In the genomic region with DNA sequence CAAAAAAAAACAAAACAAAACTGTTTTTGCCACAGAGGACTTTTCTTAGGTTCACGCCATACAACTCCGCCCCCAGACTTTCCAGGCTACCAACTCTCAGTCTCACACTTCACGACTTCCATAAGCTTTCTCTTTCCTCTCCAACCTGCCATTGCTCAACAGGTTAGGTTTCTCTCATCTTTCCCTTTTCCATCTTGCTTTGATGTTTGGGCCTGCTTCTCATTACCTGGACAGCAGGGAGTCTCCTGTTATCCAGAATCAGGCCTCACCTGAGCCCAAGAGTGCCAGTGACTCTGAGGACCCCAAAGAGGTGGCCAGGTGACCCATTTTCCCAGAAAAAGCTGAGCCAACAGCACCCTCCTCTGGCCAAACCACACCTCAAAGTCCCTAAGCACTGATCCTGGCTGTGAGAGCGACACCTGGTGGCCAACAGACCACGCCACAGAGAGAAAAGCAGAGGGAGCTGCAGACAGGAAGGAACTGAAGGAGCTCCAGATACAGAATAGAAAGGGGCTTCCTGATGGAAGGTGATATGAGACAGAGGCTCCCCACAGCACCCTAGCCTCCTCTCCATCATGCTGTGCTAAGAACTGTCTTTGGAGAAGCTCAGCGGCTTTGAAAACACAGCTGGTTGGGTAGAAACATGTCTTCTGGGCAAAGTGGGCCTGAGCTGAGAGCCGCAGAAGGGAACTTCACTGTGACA, we compare ENCODE assay signal across 9 cellular contexts. TPM values are rescaled to one million over a fixed set of nuclear protein-coding genes. Genes with fewer than 3 reads are reported as not detected.
DNase-seq lines count a peak whose midpoint lies in the region; ATAC-seq and TF ChIP-seq lines count a peak whose summit lies in the region.
"Had no signal": no experiment of that assay in that cellular context is flagged by ENCODE, and none has a peak within 500 bp of the region (broad histone marks: within the 10 kb centered on the region; RNA-seq: fewer than 3 reads in every experiment).

No MANE protein-coding gene starts in this region.

- H2AFZ ChIP-seq in trophoblast cell (ENCODE audit: insufficient read depth, low read length, poor library complexity): no peak overlapping the region

- no peak overlapping the region for H2AK5ac ChIP-seq in trophoblast cell (ENCODE audit: low read length)

- H3K36me3 Mint-ChIP-seq in activated naive CD4-positive, alpha-beta T cell treated with anti-CD3 and anti-CD28 coated beads, Interleukin-2, amount 50 U/mL, for 72 hours: peaks cover 11 to 14% of the 10 kb centered on the region in 2 donors

- H3K4me3 ChIP-seq in trophoblast cell (ENCODE audit: low read depth, low read length) (no peak overlapping the region), tibial nerve (no peak overlapping the region)

- H3K9me3 ChIP-seq in trophoblast cell (ENCODE audit: insufficient read depth, low read depth, low read length): no peaks in the 10 kb centered on the region
- no peaks in the 10 kb centered on the region for H3K9me3 ChIP-seq in tibial nerve

- no peak for TF ChIP-seq POLR2A in tibial nerve (IDR thresholded peaks at IDR 0.05)

- no peak overlapping the region for H2BK5ac ChIP-seq in trophoblast cell (ENCODE audit: low read depth, low read length, poor library complexity)

- H3K36me3 ChIP-seq in trophoblast cell (ENCODE audit: control insufficient read depth in 1 of 2, insufficient read depth in 2 of 2, low read length in 2 of 2) (peaks cover 14 to 19% of the 10 kb centered on the region in 2 experiments), tibial nerve (peaks cover 0 to 17% (median 4%) of the 10 kb centered on the region in 3 donors)

- H3K27ac ChIP-seq in trophoblast cell (ENCODE audit: low read depth, low read length) (no peak overlapping the region), tibial nerve (peak overlapping the region in 3 of 4 donors; percentile 71 to 98 (median 87))

- H3K9me3 Mint-ChIP-seq in activated naive CD4-positive, alpha-beta T cell treated with anti-CD3 and anti-CD28 coated beads, Interleukin-2, amount 50 U/mL, for 72 hours: no peaks in the 10 kb centered on the region
- H3K9me3 Mint-ChIP-seq: stimulated activated naive CD8-positive, alpha-beta T cell treated with anti-CD3 and anti-CD28 coated beads, Interleukin-15, Interleukin-2, amounts not matched to agents 100 ng/mL and 50 ng/mL, for 24 hours had no signal

- no peak overlapping the region for H2BK12ac ChIP-seq in trophoblast cell (ENCODE audit: low read length)

- no peak overlapping the region for H4K12ac ChIP-seq in trophoblast cell (ENCODE audit: low read depth, low read length)

- no peak overlapping the region for H3K4ac ChIP-seq in trophoblast cell (ENCODE audit: low read depth, low read length)

- H3K79me2 ChIP-seq in trophoblast cell (ENCODE audit: control insufficient read depth, insufficient read depth, low read length, poor library complexity): peaks cover 7% of the 10 kb centered on the region

- no peaks in the 10 kb centered on the region for H3K27me3 ChIP-seq in trophoblast cell (ENCODE audit: insufficient read depth, low read length)
- H3K27me3 ChIP-seq in tibial nerve: no peaks in the 10 kb centered on the region

- ATAC-seq in SK-N-SH treated with all-trans-retinoic acid at 6 μM for 48 hours: peak; percentile 66
- ATAC-seq in activated naive CD4-positive, alpha-beta T cell treated with anti-CD3 and anti-CD28 coated beads, Interleukin-2, amount 50 U/mL, for 72 hours: peak; percentile 23 to 45
- peak; percentile 55 for ATAC-seq in Right ventricle myocardium inferior
- no peak for ATAC-seq in HG03097 (IDR thresholded peaks at IDR 0.05; ENCODE audit: low FRiP score, unreplicated experiment)

- no peak overlapping the region for H3K4me2 ChIP-seq in trophoblast cell (ENCODE audit: low read length)

- intact Hi-C loops in Right ventricle myocardium inferior (cut with DNase I): loop anchor here (1.0 to 2.0 kb wide), 3 partner anchors 35 to 241 kb away; no protein-coding TSS in a partner anchor

- H3K27ac Mint-ChIP-seq in activated naive CD4-positive, alpha-beta T cell treated with anti-CD3 and anti-CD28 coated beads, Interleukin-2, amount 50 U/mL, for 72 hours: no peak overlapping the region

- no peak for TF ChIP-seq EP300 in tibial nerve (IDR thresholded peaks at IDR 0.05)

- no peak overlapping the region for H3K9ac ChIP-seq in trophoblast cell (ENCODE audit: low read length)

- H4K91ac ChIP-seq in trophoblast cell (ENCODE audit: low read depth, low read length): no peak overlapping the region

- H3K14ac ChIP-seq in trophoblast cell (ENCODE audit: low read length): no peak overlapping the region

- H3K4me1 ChIP-seq in trophoblast cell (ENCODE audit: control insufficient read depth in 1 of 2, insufficient read depth in 2 of 2, low read length in 2 of 2) (peaks cover 24 to 27% of the 10 kb centered on the region in 2 experiments), tibial nerve (peaks cover 0 to 63% (median 23%) of the 10 kb centered on the region in 4 donors)

- no peak overlapping the region for H3K23ac ChIP-seq in trophoblast cell (ENCODE audit: low read length)

- DNase-seq in GDM1 (lab: John Stamatoyannopoulos, UW) (peak; percentile 69), M059J (ENCODE audit: low read depth) (peak; percentile 69), Right ventricle myocardium inferior (ENCODE audit: missing footprints) (peak; percentile 90), trophoblast cell (peak; percentile 73 to 90), tibial nerve (ENCODE audit: low spot score in 2 of 2) (peak; percentile 82 to 89)
- DNase-seq in activated naive CD4-positive, alpha-beta T cell treated with anti-CD3 and anti-CD28 coated beads, Interleukin-2, amount 50 U/mL, for 72 hours (ENCODE audit: low spot score in 2 of 2): peak; percentile 82 to 87

- no CpG with 5 or more reads among the region's 7 CpGs for WGBS in trophoblast cell (ENCODE audit: extremely low coverage, insufficient coverage, insufficient read length)
- WGBS in tibial nerve, 2 donors: 33 to 41% methylated on average over 7 of the region's 7 CpGs

- H3K79me1 ChIP-seq in trophoblast cell (ENCODE audit: low read length): peaks cover 8% of the 10 kb centered on the region

- H4K8ac ChIP-seq in trophoblast cell (ENCODE audit: low read depth, low read length): no peak overlapping the region

- H3K18ac ChIP-seq in trophoblast cell (ENCODE audit: low read length): no peak overlapping the region

- H2BK120ac ChIP-seq in trophoblast cell (ENCODE audit: insufficient read depth, low read length, poor library complexity): no peak overlapping the region

- peak; percentile 96 to 100 (median 99) for TF ChIP-seq CTCF in tibial nerve (IDR thresholded peaks at IDR 0.05)

TF ChIP-seq in SK-N-SH treated with all-trans-retinoic acid at 6 μM for 48 hours, 23 proteins besides CTCF, POLR2A, EP300 and RAD21:
- no peak for TF ChIP-seq PPARA (CRISPR knock-in tag; IDR thresholded peaks at IDR 0.05; ENCODE audit: borderline replicate concordance)
- TF ChIP-seq RARB (CRISPR knock-in tag; IDR thresholded peaks at IDR 0.05): no peak
- TF ChIP-seq, protein P1, sequence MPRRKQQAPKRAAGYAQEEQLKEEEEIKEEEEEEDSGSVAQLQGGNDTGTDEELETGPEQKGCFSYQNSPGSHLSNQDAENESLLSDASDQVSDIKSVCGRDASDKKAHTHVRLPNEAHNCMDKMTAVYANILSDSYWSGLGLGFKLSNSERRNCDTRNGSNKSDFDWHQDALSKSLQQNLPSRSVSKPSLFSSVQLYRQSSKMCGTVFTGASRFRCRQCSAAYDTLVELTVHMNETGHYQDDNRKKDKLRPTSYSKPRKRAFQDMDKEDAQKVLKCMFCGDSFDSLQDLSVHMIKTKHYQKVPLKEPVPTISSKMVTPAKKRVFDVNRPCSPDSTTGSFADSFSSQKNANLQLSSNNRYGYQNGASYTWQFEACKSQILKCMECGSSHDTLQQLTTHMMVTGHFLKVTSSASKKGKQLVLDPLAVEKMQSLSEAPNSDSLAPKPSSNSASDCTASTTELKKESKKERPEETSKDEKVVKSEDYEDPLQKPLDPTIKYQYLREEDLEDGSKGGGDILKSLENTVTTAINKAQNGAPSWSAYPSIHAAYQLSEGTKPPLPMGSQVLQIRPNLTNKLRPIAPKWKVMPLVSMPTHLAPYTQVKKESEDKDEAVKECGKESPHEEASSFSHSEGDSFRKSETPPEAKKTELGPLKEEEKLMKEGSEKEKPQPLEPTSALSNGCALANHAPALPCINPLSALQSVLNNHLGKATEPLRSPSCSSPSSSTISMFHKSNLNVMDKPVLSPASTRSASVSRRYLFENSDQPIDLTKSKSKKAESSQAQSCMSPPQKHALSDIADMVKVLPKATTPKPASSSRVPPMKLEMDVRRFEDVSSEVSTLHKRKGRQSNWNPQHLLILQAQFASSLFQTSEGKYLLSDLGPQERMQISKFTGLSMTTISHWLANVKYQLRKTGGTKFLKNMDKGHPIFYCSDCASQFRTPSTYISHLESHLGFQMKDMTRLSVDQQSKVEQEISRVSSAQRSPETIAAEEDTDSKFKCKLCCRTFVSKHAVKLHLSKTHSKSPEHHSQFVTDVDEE (CRISPR knock-in tag; IDR thresholded peaks at IDR 0.05): no peak
- TF ChIP-seq ZFP3 (CRISPR knock-in tag; IDR thresholded peaks at IDR 0.05): no peak
- no peak for TF ChIP-seq OSR1 (CRISPR knock-in tag; IDR thresholded peaks at IDR 0.05)

RNA-seq across cellular contexts. Expression of a gene that starts 4.0 kb away (rescaled TPM):
- total RNA-seq in M059J (2014; rRNA removed; shearing (Covaris generic)): 10.6 and 11.0 TPM in 2 replicates
- 10 to 100 TPM; 21.7 to 27.1 TPM for total RNA-seq in activated naive CD4-positive, alpha-beta T cell treated with anti-CD3 and anti-CD28 coated beads, Interleukin-2, amount 50 U/mL, for 72 hours
- total RNA-seq in Right ventricle myocardium inferior (13.3 TPM), tibial nerve (10 to 100 TPM; 23.4 to 33.3 (median 29.2) TPM)
- polyA plus RNA-seq in trophoblast cell (2013): 11.1 and 11.5 TPM in 2 replicates

RNA-seq across cellular contexts. Expression of a gene that starts 4.1 kb away (rescaled TPM):
- total RNA-seq in M059J (2014; rRNA removed; shearing (Covaris generic)): 479 and 535 TPM in 2 replicates
- total RNA-seq in activated naive CD4-positive, alpha-beta T cell treated with anti-CD3 and anti-CD28 coated beads, Interleukin-2, amount 50 U/mL, for 72 hours: 100 to 1,000 TPM; 168 to 307 TPM
- total RNA-seq in Right ventricle myocardium inferior: 251 TPM
- polyA plus RNA-seq in trophoblast cell (2013): 586 and 607 TPM in 2 replicates
- 100 to 1,000 TPM; 212 to 380 (median 291) TPM for total RNA-seq in tibial nerve

RNA-seq across cellular contexts. Expression of a gene that starts 6.0 kb away (rescaled TPM):
- total RNA-seq in M059J (2014; rRNA removed; shearing (Covaris generic)): 4.1 and 8.9 TPM in 2 replicates
- total RNA-seq in activated naive CD4-positive, alpha-beta T cell treated with anti-CD3 and anti-CD28 coated beads, Interleukin-2, amount 50 U/mL, for 72 hours: 1 to 10 TPM; 3.0 to 7.3 TPM
- 45.4 TPM for total RNA-seq in Right ventricle myocardium inferior
- 48.1 and 50.4 TPM in 2 replicates for polyA plus RNA-seq in trophoblast cell (2013)
- 100 to 1,000 TPM; 216 to 379 (median 339) TPM for total RNA-seq in tibial nerve

RNA-seq across cellular contexts. Expression of a gene that starts 10.6 kb away (rescaled TPM):
- 4.9 and 7.2 TPM in 2 replicates for total RNA-seq in M059J (2014; rRNA removed; shearing (Covaris generic))
- 10 to 100 TPM; 10.1 to 15.9 TPM for total RNA-seq in activated naive CD4-positive, alpha-beta T cell treated with anti-CD3 and anti-CD28 coated beads, Interleukin-2, amount 50 U/mL, for 72 hours
- total RNA-seq in Right ventricle myocardium inferior (3.2 TPM), tibial nerve (10 to 100 TPM in 2 of 4 donors, 1 to 10 TPM in 2; 7.5 to 10.5 (median 9.3) TPM)
- 9.1 and 9.8 TPM in 2 replicates for polyA plus RNA-seq in trophoblast cell (2013)
